In the genomic region with DNA sequence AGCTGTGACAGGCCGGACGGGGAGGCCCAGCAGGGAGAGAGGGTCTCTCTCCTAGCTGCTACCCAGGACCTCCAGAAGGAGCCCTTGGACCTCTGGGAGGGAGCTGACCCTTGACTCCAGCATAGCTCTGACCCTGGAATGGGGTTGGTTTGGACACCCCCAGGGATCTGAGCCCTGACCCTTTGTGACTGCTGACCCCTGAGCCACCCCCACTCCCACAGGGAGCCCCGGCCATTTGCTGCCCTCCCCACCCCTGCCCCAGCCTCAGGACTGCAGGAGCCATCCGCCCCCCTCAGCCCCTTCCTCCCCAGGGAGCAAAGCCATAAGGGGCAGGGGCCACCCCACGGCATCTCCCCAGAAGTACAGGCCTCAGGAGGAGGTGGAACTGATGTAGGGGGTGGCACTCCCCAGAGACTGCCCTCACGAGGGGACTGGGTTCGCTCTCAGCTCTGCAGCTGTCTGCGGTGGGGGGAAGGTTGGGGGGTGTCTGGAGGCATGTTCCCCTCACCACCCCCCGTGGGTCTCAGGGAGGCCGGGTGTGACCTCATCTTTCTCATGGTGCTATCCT, we compare ENCODE assay signal across 1 cellular context.
TF ChIP-seq lines count a peak whose summit lies in the region.

No MANE protein-coding gene starts in this region.

TF ChIP-seq in HepG2, 621 proteins besides CTCF, POLR2A, EP300 and RAD21:
- no peak for TF ChIP-seq ZNF780A (CRISPR knock-in tag; IDR thresholded peaks at IDR 0.05)
- TF ChIP-seq NCOA1 (CRISPR knock-in tag; IDR thresholded peaks at IDR 0.05): no peak
- no peak for TF ChIP-seq SRSF4 (IDR thresholded peaks at IDR 0.05; ENCODE audit: low read depth, low read length, poor library complexity, severe bottlenecking)
- TF ChIP-seq, protein P1, sequence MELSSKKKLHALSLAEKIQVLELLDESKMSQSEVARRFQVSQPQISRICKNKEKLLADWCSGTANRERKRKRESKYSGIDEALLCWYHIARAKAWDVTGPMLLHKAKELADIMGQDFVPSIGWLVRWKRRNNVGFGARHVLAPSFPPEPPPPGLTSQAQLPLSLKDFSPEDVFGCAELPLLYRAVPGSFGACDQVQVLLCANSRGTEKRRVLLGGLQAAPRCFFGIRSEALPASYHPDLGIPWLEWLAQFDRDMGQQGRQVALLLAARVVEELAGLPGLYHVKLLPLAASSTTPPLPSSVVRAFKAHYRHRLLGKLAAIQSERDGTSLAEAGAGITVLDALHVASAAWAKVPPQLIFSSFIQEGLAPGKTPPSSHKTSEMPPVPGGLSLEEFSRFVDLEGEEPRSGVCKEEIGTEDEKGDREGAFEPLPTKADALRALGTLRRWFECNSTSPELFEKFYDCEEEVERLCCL (CRISPR knock-in tag; IDR thresholded peaks at IDR 0.05; ENCODE audit: borderline replicate concordance): no peak
- TF ChIP-seq ZNF691 (CRISPR knock-in tag; IDR thresholded peaks at IDR 0.05; ENCODE audit: borderline replicate concordance, low read depth): no peak
- TF ChIP-seq, protein P2, sequence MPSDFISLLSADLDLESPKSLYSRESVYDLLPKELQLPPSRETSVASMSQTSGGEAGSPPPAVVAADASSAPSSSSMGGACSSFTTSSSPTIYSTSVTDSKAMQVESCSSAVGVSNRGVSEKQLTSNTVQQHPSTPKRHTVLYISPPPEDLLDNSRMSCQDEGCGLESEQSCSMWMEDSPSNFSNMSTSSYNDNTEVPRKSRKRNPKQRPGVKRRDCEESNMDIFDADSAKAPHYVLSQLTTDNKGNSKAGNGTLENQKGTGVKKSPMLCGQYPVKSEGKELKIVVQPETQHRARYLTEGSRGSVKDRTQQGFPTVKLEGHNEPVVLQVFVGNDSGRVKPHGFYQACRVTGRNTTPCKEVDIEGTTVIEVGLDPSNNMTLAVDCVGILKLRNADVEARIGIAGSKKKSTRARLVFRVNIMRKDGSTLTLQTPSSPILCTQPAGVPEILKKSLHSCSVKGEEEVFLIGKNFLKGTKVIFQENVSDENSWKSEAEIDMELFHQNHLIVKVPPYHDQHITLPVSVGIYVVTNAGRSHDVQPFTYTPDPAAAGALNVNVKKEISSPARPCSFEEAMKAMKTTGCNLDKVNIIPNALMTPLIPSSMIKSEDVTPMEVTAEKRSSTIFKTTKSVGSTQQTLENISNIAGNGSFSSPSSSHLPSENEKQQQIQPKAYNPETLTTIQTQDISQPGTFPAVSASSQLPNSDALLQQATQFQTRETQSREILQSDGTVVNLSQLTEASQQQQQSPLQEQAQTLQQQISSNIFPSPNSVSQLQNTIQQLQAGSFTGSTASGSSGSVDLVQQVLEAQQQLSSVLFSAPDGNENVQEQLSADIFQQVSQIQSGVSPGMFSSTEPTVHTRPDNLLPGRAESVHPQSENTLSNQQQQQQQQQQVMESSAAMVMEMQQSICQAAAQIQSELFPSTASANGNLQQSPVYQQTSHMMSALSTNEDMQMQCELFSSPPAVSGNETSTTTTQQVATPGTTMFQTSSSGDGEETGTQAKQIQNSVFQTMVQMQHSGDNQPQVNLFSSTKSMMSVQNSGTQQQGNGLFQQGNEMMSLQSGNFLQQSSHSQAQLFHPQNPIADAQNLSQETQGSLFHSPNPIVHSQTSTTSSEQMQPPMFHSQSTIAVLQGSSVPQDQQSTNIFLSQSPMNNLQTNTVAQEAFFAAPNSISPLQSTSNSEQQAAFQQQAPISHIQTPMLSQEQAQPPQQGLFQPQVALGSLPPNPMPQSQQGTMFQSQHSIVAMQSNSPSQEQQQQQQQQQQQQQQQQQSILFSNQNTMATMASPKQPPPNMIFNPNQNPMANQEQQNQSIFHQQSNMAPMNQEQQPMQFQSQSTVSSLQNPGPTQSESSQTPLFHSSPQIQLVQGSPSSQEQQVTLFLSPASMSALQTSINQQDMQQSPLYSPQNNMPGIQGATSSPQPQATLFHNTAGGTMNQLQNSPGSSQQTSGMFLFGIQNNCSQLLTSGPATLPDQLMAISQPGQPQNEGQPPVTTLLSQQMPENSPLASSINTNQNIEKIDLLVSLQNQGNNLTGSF (CRISPR knock-in tag; IDR thresholded peaks at IDR 0.05): no peak
- no peak for TF ChIP-seq HNRNPL (IDR thresholded peaks at IDR 0.05; ENCODE audit: low read depth, low read length)
